Comparison of ENCODE assay signal across 26 cellular contexts in the genomic region with DNA sequence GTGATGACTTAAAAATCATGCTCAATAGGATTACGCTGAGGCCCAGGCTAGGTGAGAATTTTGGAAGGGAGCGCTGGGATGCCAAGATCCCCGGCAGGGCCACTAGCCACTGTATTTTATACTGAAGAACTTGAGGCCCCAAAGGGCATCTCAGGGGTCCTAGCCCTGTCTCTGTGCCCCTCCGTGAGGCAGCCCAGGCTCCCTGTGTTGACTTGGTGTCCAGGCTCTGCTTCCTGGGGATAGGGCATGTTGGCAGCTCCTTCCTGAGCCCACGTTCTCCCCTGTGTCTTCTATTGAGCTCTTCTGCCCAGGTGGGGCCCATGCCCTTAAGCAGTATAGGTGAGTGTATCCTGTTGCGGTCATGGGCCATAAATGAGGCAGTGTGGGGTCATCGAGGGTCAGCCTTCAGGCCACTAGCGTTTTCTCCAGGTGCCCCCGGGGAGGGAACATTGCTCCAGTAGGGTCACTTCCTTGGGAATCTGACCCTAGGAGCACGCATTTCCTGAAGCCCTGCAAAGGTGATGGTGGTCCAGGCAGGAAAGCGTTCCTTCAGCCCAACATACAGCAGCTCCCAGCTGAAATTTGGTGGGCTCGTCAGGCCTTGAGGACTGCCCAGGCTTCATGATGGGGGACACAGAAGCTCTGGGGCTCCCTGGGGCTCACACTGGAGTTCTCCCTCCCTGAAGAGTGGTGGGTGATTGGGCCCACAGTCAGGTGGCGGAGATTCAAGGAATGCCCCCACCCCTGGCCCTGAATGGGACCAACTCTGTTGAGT.
DNase-seq lines count a peak whose midpoint lies in the region; ATAC-seq and TF ChIP-seq lines count a peak whose summit lies in the region.
"Had no signal": no experiment of that assay in that cellular context is flagged by ENCODE, and none has a peak within 500 bp of the region (broad histone marks: within the 10 kb centered on the region; RNA-seq: fewer than 3 reads in every experiment).

No MANE protein-coding gene starts in this region.

- no peak for TF ChIP-seq CTCF in type B pancreatic cell (conservative IDR thresholded peaks at IDR 0.05)

- no peaks in the 10 kb centered on the region for H3K9me3 ChIP-seq in right cardiac atrium (ENCODE audit: control insufficient read depth, low read length)
- H3K9me3 ChIP-seq: uterus had no signal

- H3K4me3 Mint-ChIP-seq in activated CD4-positive, alpha-beta memory T cell treated with anti-CD3 and anti-CD28 coated beads for 36 hours: no peak overlapping the region
- no peak overlapping the region for H3K4me3 Mint-ChIP-seq in type B pancreatic cell
- H3K4me3 Mint-ChIP-seq: stimulated activated effector memory CD8-positive, alpha-beta T cell treated with anti-CD3 and anti-CD28 coated beads, Interleukin-12 subunit alpha, Interleukin-12 subunit beta, amount 100 ng/mL, for 72 hours had no signal

- no peak overlapping the region for H3K4me3 ChIP-seq in right cardiac atrium (ENCODE audit: low read length)
- H3K4me3 ChIP-seq: GM12878, lower lobe of right lung, suprapubic skin, uterus had no signal

- CTCF ChIA-PET in activated CD4-positive, alpha-beta memory T cell treated with anti-CD3 and anti-CD28 coated beads for 36 hours (lab: Charles Lee): no interaction called here

- H3K27ac Mint-ChIP-seq in activated CD4-positive, alpha-beta memory T cell treated with anti-CD3 and anti-CD28 coated beads for 36 hours: no peak overlapping the region
- no peak overlapping the region for H3K27ac Mint-ChIP-seq in type B pancreatic cell
- H3K27ac Mint-ChIP-seq: IgD-negative memory B cell; stimulated activated effector memory CD8-positive, alpha-beta T cell treated with anti-CD3 and anti-CD28 coated beads, Interleukin-12 subunit alpha, Interleukin-12 subunit beta, amount 100 ng/mL, for 72 hours had no signal

- peaks cover 25% of the 10 kb centered on the region for H3K9me3 Mint-ChIP-seq in activated CD4-positive, alpha-beta memory T cell treated with anti-CD3 and anti-CD28 coated beads for 36 hours
- peaks cover 4% of the 10 kb centered on the region for H3K9me3 Mint-ChIP-seq in type B pancreatic cell

- 86% methylated on average over 13 of the region's 13 CpGs for WGBS in right cardiac atrium

- ATAC-seq in Right ventricle myocardium superior (ENCODE audit: poor library complexity) (no peak), Right ventricle myocardium inferior (no peak), right cardiac atrium (no peak), GM21447 (IDR thresholded peaks at IDR 0.05; ENCODE audit: unreplicated experiment) (no peak), GM18873 (IDR thresholded peaks at IDR 0.05; ENCODE audit: low FRiP score, unreplicated experiment) (no peak)
- ATAC-seq: GM12878; lower lobe of right lung; stimulated activated effector memory CD8-positive, alpha-beta T cell treated with anti-CD3 and anti-CD28 coated beads, Interleukin-12 subunit alpha, Interleukin-12 subunit beta, amount 100 ng/mL, for 72 hours had no signal

- H3K4me1 Mint-ChIP-seq in activated CD4-positive, alpha-beta memory T cell treated with anti-CD3 and anti-CD28 coated beads for 36 hours (ENCODE audit: low read depth): no peaks in the 10 kb centered on the region
- no peaks in the 10 kb centered on the region for H3K4me1 Mint-ChIP-seq in type B pancreatic cell (ENCODE audit: unreplicated experiment)
- H3K4me1 Mint-ChIP-seq: IgD-negative memory B cell; stimulated activated effector memory CD8-positive, alpha-beta T cell treated with anti-CD3 and anti-CD28 coated beads, Interleukin-12 subunit alpha, Interleukin-12 subunit beta, amount 100 ng/mL, for 72 hours had no signal

- H3K27me3 ChIP-seq in right cardiac atrium (ENCODE audit: control insufficient read depth, insufficient read depth): no peaks in the 10 kb centered on the region
- H3K27me3 ChIP-seq: suprapubic skin, uterus had no signal

- DNase-seq in Right ventricle myocardium superior (peak; percentile 23), Right ventricle myocardium inferior (ENCODE audit: missing footprints) (no peak), right cardiac atrium (peak in 2 of 3 donors; percentile 6 to 16), type B pancreatic cell (ENCODE audit: extremely low spot score, unreplicated experiment) (peak; percentile 55), HK-2 (ENCODE audit: unreplicated experiment) (no peak)
- peak; percentile 3 for DNase-seq in activated CD4-positive, alpha-beta memory T cell treated with anti-CD3 and anti-CD28 coated beads for 36 hours
- DNase-seq: activated CD4-positive, alpha-beta T cell treated with anti-CD3 and anti-CD28 coated beads, Interleukin-2, amount 50 U/mL, for 4 hours; activated naive CD4-positive, alpha-beta T cell treated with Interleukin-2 at 50 U/mL for 16 hours; amniotic stem cell; COR-L47; HCEC 1CT; NCI-H1105 treated with DMSO at 0.1 percent for 48 hours; NCI-H2081; NCI-H446; SHP77 treated with DMSO at 0.1 percent for 48 hours; small intestine; SW 1271; T1000 had no signal

- no peaks in the 10 kb centered on the region for H3K27me3 Mint-ChIP-seq in activated CD4-positive, alpha-beta memory T cell treated with anti-CD3 and anti-CD28 coated beads for 36 hours
- H3K27me3 Mint-ChIP-seq in type B pancreatic cell: no peaks in the 10 kb centered on the region
- H3K27me3 Mint-ChIP-seq: IgD-negative memory B cell had no signal

- intact Hi-C loops in Right ventricle myocardium superior (cut with DNase I) (no loop called here), Right ventricle myocardium inferior (cut with DNase I) (no loop called here), right cardiac atrium (cut with DNase I) (no loop called here)
- intact Hi-C loops in activated CD4-positive, alpha-beta memory T cell treated with anti-CD3 and anti-CD28 coated beads for 36 hours (cut with micrococcal nuclease): no loop called here

- no peaks in the 10 kb centered on the region for H3K4me1 ChIP-seq in right cardiac atrium (ENCODE audit: control insufficient read depth, insufficient read depth, low read length)
- H3K4me1 ChIP-seq: lower lobe of right lung, suprapubic skin, uterus had no signal

- POLR2A ChIA-PET in activated CD4-positive, alpha-beta memory T cell treated with anti-CD3 and anti-CD28 coated beads for 36 hours (lab: Charles Lee): no interaction called here

- no peak overlapping the region for H3K27ac ChIP-seq in right cardiac atrium (ENCODE audit: low read length)
- H3K27ac ChIP-seq: lower lobe of right lung, suprapubic skin, uterus had no signal

- H3K36me3 Mint-ChIP-seq in activated CD4-positive, alpha-beta memory T cell treated with anti-CD3 and anti-CD28 coated beads for 36 hours: no peaks in the 10 kb centered on the region
- H3K36me3 Mint-ChIP-seq in type B pancreatic cell: no peaks in the 10 kb centered on the region
- H3K36me3 Mint-ChIP-seq: IgD-negative memory B cell; stimulated activated effector memory CD8-positive, alpha-beta T cell treated with anti-CD3 and anti-CD28 coated beads, Interleukin-12 subunit alpha, Interleukin-12 subunit beta, amount 100 ng/mL, for 72 hours had no signal

Comparison
In these comparisons a context has a peak if more than half of its experiments do, and no peak if none do; other contexts are left out.
1. DNase-seq: peak in Right ventricle myocardium superior (single experiment), activated CD4-positive, alpha-beta memory T cell treated with anti-CD3 and anti-CD28 coated beads for 36 hours (single experiment), right cardiac atrium (2 of 3) and type B pancreatic cell (single experiment); none in Right ventricle myocardium inferior (single experiment) and HK-2 (single experiment).